Comparison of ENCODE assay signal across 12 cellular contexts in the genomic region with DNA sequence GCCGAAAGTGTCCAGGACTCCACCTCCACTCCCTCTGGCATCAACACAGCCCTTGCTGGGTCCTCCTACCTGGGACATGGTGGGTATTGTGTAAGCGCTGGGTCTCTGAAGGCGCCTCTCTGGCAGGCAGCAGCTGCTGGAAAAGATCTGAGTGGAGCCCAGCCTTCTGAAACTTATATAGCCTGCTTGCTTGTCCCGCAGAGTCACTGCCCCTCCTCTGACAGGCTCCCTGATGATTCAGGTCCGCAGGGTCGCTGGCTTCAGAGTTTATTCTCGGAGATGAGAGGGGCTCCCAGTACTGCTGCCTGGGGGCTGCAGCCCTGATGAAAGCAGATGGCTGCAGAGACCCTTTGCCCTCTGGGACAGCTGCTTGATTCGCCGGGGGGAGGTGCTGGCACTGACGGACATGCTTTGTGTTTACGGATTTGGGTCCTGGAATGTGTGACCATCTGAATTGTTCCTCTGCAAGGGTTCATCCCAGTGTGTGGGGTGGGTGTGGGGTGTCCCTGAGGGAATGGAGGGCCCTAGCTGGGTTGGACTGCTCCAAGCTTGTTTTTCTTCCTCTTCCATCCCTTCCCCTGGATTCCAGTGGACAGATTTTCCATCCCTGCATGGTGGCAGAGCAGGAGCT. TPM values are rescaled to one million over a fixed set of nuclear protein-coding genes. Genes with fewer than 3 reads are reported as not detected.
DNase-seq lines count a peak whose midpoint lies in the region; ATAC-seq and TF ChIP-seq lines count a peak whose summit lies in the region.
"Had no signal": no experiment of that assay in that cellular context is flagged by ENCODE, and none has a peak within 500 bp of the region (broad histone marks: within the 10 kb centered on the region; RNA-seq: fewer than 3 reads in every experiment).

Gene MUSTN1, minus strand, starts transcription at position 149 of the 631 bp plus-strand sequence. Its CDS starts 71 bp downstream, at position 78.

- POLR2A ChIA-PET in A673 (lab: Charles Lee; ENCODE audit: low non-redundant PET) = no interaction called here

- H3K27ac ChIP-seq in tibial artery = peak within 1 kb of the TSS; percentile 90 to 92
- no peak within 1 kb of the TSS for H3K27ac ChIP-seq in A673 (ENCODE audit: low read depth, low read length, poor library complexity, severe bottlenecking)
- H3K27ac ChIP-seq: HL-60 had no signal

- DNase-seq in NCI-H82 (lab: John Stamatoyannopoulos, UW) (peak; percentile 60), fibroblast of peridontal ligament (ENCODE audit: extremely low read depth) (peak; percentile 14), myocyte (ENCODE audit: low read depth) (peak; percentile 95), tibial artery (peak; percentile 77 to 91), A673 (ENCODE audit: low spot score) (no peak), NOMO-1 treated with DMSO at 0.1 percent for 48 hours (lab: John Stamatoyannopoulos, UW; ENCODE audit: unreplicated experiment) (no peak)
- DNase-seq in activated effector memory CD4-positive, alpha-beta T cell treated with anti-CD3 and anti-CD28 coated beads, Interleukin-2, amount 50 U/mL, for 16 hours = no peak
- DNase-seq: MV-4-11, small intestine had no signal

- intact Hi-C loops in tibial artery (cut with DNase I; ENCODE audit: low total_unique reads) = no loop called here
- intact Hi-C loops in A673 (cut with micrococcal nuclease; ENCODE audit: unreplicated experiment) = no loop called here

- BruUV-seq in A673 (replicated peaks; lab: Mats Ljungman, UMichigan) = no TSS peak

- H3K27me3 ChIP-seq in tibial artery (no peaks in the 10 kb centered on the region), A673 (replicated peaks; ENCODE audit: insufficient read depth, low read depth, low read length, poor library complexity) (no peaks in the 10 kb centered on the region)

- H3K36me3 ChIP-seq in tibial artery (peaks cover 5 to 33% (median 9%) of the 10 kb centered on the region in 3 donors), A673 (ENCODE audit: insufficient read depth, low read length, poor library complexity, severe bottlenecking) (no peaks in the 10 kb centered on the region)

- peak within 1 kb of the TSS; percentile 58 for H3K4me3 ChIP-seq in tibial artery
- no peak within 1 kb of the TSS for H3K4me3 ChIP-seq in A673 (ENCODE audit: low read depth, low read length, poor library complexity, severe bottlenecking)

- peaks cover 0 to 71% (median 55%) of the 10 kb centered on the region in 4 donors for H3K4me1 ChIP-seq in tibial artery
- H3K4me1 ChIP-seq in A673 (ENCODE audit: insufficient read depth, low read length, poor library complexity, severe bottlenecking) = no peaks in the 10 kb centered on the region

- CTCF ChIA-PET in A673 (lab: Charles Lee) = no interaction called here

- H3K9me3 ChIP-seq in tibial artery = no peaks in the 10 kb centered on the region
- H3K9me3 ChIP-seq in A673 (ENCODE audit: low read depth, low read length, poor library complexity, severe bottlenecking) = no peaks in the 10 kb centered on the region

- ATAC-seq in GM18870 (IDR thresholded peaks at IDR 0.05; ENCODE audit: unreplicated experiment) = no peak
- ATAC-seq: esophagus mucosa had no signal

- no peak for TF ChIP-seq CTCF in tibial artery (IDR thresholded peaks at IDR 0.05)
- no peak for TF ChIP-seq CTCF in A673 (conservative IDR thresholded peaks at IDR 0.05; ENCODE audit: low read depth, low read length)

RNA-seq across cellular contexts. Expression of gene MUSTN1, which starts in this region (rescaled TPM):
- total RNA-seq in myocyte = 78.0 and 84.9 TPM in 2 replicates
- polyA plus RNA-seq in myocyte (2012) = 25.3 TPM
- total RNA-seq in A673 (2021) = 1.5 TPM in 1 of 2 replicates, not detected in the other

Comparison
In these comparisons a context has a peak if more than half of its experiments do, and no peak if none do; other contexts are left out.
1. RNA of gene MUSTN1 (total RNA-seq): 78.0 to 84.9 TPM in myocyte; 1.5 TPM in A673; every median in the first group is over 10 times any median in the second.
2. DNase-seq: peak in NCI-H82 (single experiment), fibroblast of peridontal ligament (single experiment), myocyte (single experiment) and tibial artery (2 of 2); none in A673 (single experiment), NOMO-1 treated with DMSO at 0.1 percent for 48 hours (single experiment) and activated effector memory CD4-positive, alpha-beta T cell treated with anti-CD3 and anti-CD28 coated beads, Interleukin-2, amount 50 U/mL, for 16 hours (single experiment).